Comparison of ENCODE assay signal across 15 cellular contexts in genomic region chr21:35179990-35180557, GRCh38.
DNase-seq lines count a peak whose midpoint lies in the region; FAIRE-seq and TF ChIP-seq lines count a peak whose summit lies in the region.
"Had no signal": no experiment of that assay in that cellular context is flagged by ENCODE, and none has a peak within 500 bp of the region (broad histone marks: within the 10 kb centered on the region; RNA-seq: fewer than 3 reads in every experiment).

No MANE protein-coding gene starts in this region.

- H4K8ac ChIP-seq in H9 (replicated peaks; ENCODE audit: insufficient read length, low read depth, low read length), result no peak overlapping the region

- peaks cover 0 to 2% (median 2%) of the 10 kb centered on the region in 3 experiments; a peak in 2 of 7 replicates for H3K36me3 Mint-ChIP-seq in H9 (ENCODE audit: insufficient read depth in 1 of 3, low read depth in 3 of 3)

- DNase-seq in ACHN, result peak; percentile 70
- DNase-seq in Daoy (ENCODE audit: low read depth), result peak; percentile 86
- peak; percentile 55 for DNase-seq in RCC 7860 (ENCODE audit: low spot score)
- peak; percentile 65 for DNase-seq in fibroblast of pulmonary artery (ENCODE audit: low read depth)
- DNase-seq in NCI-H1417 treated with DMSO at 0.1 percent for 48 hours (lab: John Stamatoyannopoulos, UW), result no peak
- DNase-seq in activated CD8-positive, alpha-beta memory T cell treated with anti-CD3 and anti-CD28 coated beads, Interleukin-2, amount 50 U/mL, for 4 hours, result no peak
- DNase-seq in H9, result no peak
- DNase-seq in activated effector memory CD4-positive, alpha-beta T cell treated with anti-CD3 and anti-CD28 coated beads, Interleukin-2, amount 50 U/mL, for 16 hours, result no peak
- DNase-seq: activated CD4-positive, alpha-beta T cell treated with anti-CD3 and anti-CD28 coated beads, Interleukin-2, amount 10 ng/mL, durations not matched to agents 7 days and 5 days; amygdala; CD4-positive, alpha-beta T cell; NCI-H2171 had no signal

- no peaks in the 10 kb centered on the region for H3K79me1 ChIP-seq in H9 (ENCODE audit: insufficient read depth, low read depth, low read length, poor library complexity, severe bottlenecking)

- H3K27ac ChIP-seq in H9 (ENCODE audit: insufficient read length, low read depth, low read length), result no peak overlapping the region
- H3K27ac ChIP-seq: SK-N-MC had no signal

- H2BK12ac ChIP-seq in H9 (ENCODE audit: insufficient read length, low read depth, low read length), result no peak overlapping the region

- WGBS in H9 (ENCODE audit: extremely low coverage, insufficient read length, low lambda C conversion rate), result no CpG with 5 or more reads among the region's 1 CpG

- no peak overlapping the region for H3K18ac ChIP-seq in H9 (ENCODE audit: insufficient read length, low read depth, low read length)

- no peak overlapping the region for H3K27ac Mint-ChIP-seq in H9
- H3K27ac Mint-ChIP-seq: activated CD4-positive, alpha-beta T cell treated with anti-CD3 and anti-CD28 coated beads, Interleukin-2, amount 10 ng/mL, durations not matched to agents 7 days and 5 days; CD4-positive, alpha-beta T cell; natural killer cell treated with Interleukin-12 subunit alpha and Interleukin-12 subunit beta and Interleukin-15 and Interleukin-18, amount 100 ng/mL, for 72 hours; stimulated activated naive CD8-positive, alpha-beta T cell treated with anti-CD3 and anti-CD28 coated beads, Interleukin-15, Interleukin-2, amounts not matched to agents 100 ng/mL and 50 ng/mL, for 24 hours had no signal

- no peak overlapping the region for H2BK15ac ChIP-seq in H9 (ENCODE audit: low read depth, low read length)

- no peaks in the 10 kb centered on the region; the same call in 1 of the 2 replicates for H3K27me3 Mint-ChIP-seq in H9 (ENCODE audit: low read depth)
- H3K27me3 Mint-ChIP-seq: CD4-positive, alpha-beta T cell; stimulated activated naive CD8-positive, alpha-beta T cell treated with anti-CD3 and anti-CD28 coated beads, Interleukin-15, Interleukin-2, amounts not matched to agents 100 ng/mL and 50 ng/mL, for 24 hours had no signal

- no peak overlapping the region for H3K4me2 ChIP-seq in H9 (ENCODE audit: insufficient read depth, insufficient read length, low read length)

- no peak overlapping the region for H2AFZ ChIP-seq in H9 (ENCODE audit: low read length)

- no peak overlapping the region for H3K14ac ChIP-seq in H9 (ENCODE audit: insufficient read depth, low read length)

- no peaks in the 10 kb centered on the region for H4K20me1 ChIP-seq in H9 (ENCODE audit: control insufficient read depth, insufficient read depth, insufficient read length)

- H3K9me3 Mint-ChIP-seq in H9, result peaks cover 6 to 8% of the 10 kb centered on the region in 2 experiments; a peak in 3 of 5 replicates

- H3K4ac ChIP-seq in H9 (ENCODE audit: low read depth, low read length), result no peak overlapping the region

- H3K79me2 ChIP-seq in H9 (ENCODE audit: insufficient read depth, low read length), result no peaks in the 10 kb centered on the region

- H2BK120ac ChIP-seq in H9 (ENCODE audit: low read depth, low read length, poor library complexity, severe bottlenecking), result no peak overlapping the region

- H3K56ac ChIP-seq in H9 (ENCODE audit: insufficient read length, low read depth, low read length), result no peak overlapping the region

- no peak overlapping the region for H4K91ac ChIP-seq in H9 (ENCODE audit: insufficient read length, low read depth, low read length)

- no peaks in the 10 kb centered on the region for H3K4me1 ChIP-seq in H9 (ENCODE audit: insufficient read depth, low read length)

- no peaks in the 10 kb centered on the region for H3K27me3 ChIP-seq in H9 (ENCODE audit: insufficient read depth, low read length)

- TF ChIP-seq CTCF in fibroblast of pulmonary artery (IDR thresholded peaks at IDR 0.05; ENCODE audit: low read length, missing control alignments) (no peak), H9 (conservative IDR thresholded peaks at IDR 0.05) (no peak)

- H3K4me3 ChIP-seq in fibroblast of pulmonary artery (replicated peaks; ENCODE audit: low read depth, low read length), result no peak overlapping the region
- H3K4me3 ChIP-seq: SK-N-MC had no signal

- in situ Hi-C loops in ACHN (cut with HindIII; ENCODE audit: low pct_ligation_motif_present, low pct_unique_long_range_greater_than_20kb, low sequenced_read_pairs), result no loop called here

- H3K4me1 Mint-ChIP-seq in H9, result peaks cover 0 to 6% of the 10 kb centered on the region in 2 experiments; a peak in 1 of 4 replicates

- H3K9ac ChIP-seq in H9 (ENCODE audit: extremely low read depth, insufficient read length, low read length), result no peak overlapping the region

- H3K23ac ChIP-seq in H9 (ENCODE audit: insufficient read length, low read depth, low read length), result no peak overlapping the region

- H3K23me2 ChIP-seq in H9 (ENCODE audit: insufficient read length, low read depth, low read length, poor library complexity, severe bottlenecking), result no peaks in the 10 kb centered on the region

- H2AK5ac ChIP-seq in H9 (ENCODE audit: insufficient read length, low read length), result no peak overlapping the region

- H3K4me3 Mint-ChIP-seq in H9, result no peak overlapping the region
- H3K4me3 Mint-ChIP-seq: activated CD4-positive, alpha-beta T cell treated with anti-CD3 and anti-CD28 coated beads, Interleukin-2, amount 10 ng/mL, durations not matched to agents 7 days and 5 days; CD4-positive, alpha-beta T cell; natural killer cell treated with Interleukin-12 subunit alpha and Interleukin-12 subunit beta and Interleukin-15 and Interleukin-18, amount 100 ng/mL, for 72 hours; stimulated activated naive CD8-positive, alpha-beta T cell treated with anti-CD3 and anti-CD28 coated beads, Interleukin-15, Interleukin-2, amounts not matched to agents 100 ng/mL and 50 ng/mL, for 24 hours had no signal

- H2BK5ac ChIP-seq in H9 (ENCODE audit: insufficient read length, low read length), result no peak overlapping the region

- H3K9me3 ChIP-seq in H9 (ENCODE audit: control insufficient read depth, low read depth, low read length), result no peaks in the 10 kb centered on the region

- peak; percentile 84 for FAIRE-seq in RCC 7860 (lab: Jason Lieb, UNC)

- H3T11ph ChIP-seq in H9 (ENCODE audit: low read length), result no peak overlapping the region

- no peak overlapping the region for H4K5ac ChIP-seq in H9 (ENCODE audit: insufficient read length, low read depth, low read length)

- no peak overlapping the region for H2BK20ac ChIP-seq in H9 (ENCODE audit: low read depth, low read length, poor library complexity, severe bottlenecking)

Comparison
In these comparisons a context has a peak if more than half of its experiments do, and no peak if none do; other contexts are left out.
1. DNase-seq: peak in ACHN (single experiment), Daoy (single experiment), RCC 7860 (single experiment) and fibroblast of pulmonary artery (single experiment); none in NCI-H1417 treated with DMSO at 0.1 percent for 48 hours (single experiment), activated CD8-positive, alpha-beta memory T cell treated with anti-CD3 and anti-CD28 coated beads, Interleukin-2, amount 50 U/mL, for 4 hours (single experiment), H9 (single experiment) and activated effector memory CD4-positive, alpha-beta T cell treated with anti-CD3 and anti-CD28 coated beads, Interleukin-2, amount 50 U/mL, for 16 hours (single experiment).